Comparison of ENCODE assay signal across 18 cellular contexts in genomic region chr3:136055491-136055890, GRCh38.
DNase-seq lines count a peak whose midpoint lies in the region; FAIRE-seq and TF ChIP-seq lines count a peak whose summit lies in the region.
"Had no signal": no experiment of that assay in that cellular context is flagged by ENCODE, and none has a peak within 500 bp of the region (broad histone marks: within the 10 kb centered on the region; RNA-seq: fewer than 3 reads in every experiment).

No MANE protein-coding gene starts in this region.

- no peak overlapping the region for H2AFZ ChIP-seq in H9 (ENCODE audit: low read length)

- H3K27ac ChIP-seq in H9 (ENCODE audit: insufficient read length, low read depth, low read length), result no peak overlapping the region
- H3K27ac ChIP-seq: 22Rv1, BLaER1 had no signal

- no peak overlapping the region for H2BK120ac ChIP-seq in H9 (ENCODE audit: low read depth, low read length, poor library complexity, severe bottlenecking)

- no peak overlapping the region for H3K4me3 Mint-ChIP-seq in H9
- H3K4me3 Mint-ChIP-seq: CD8-positive, alpha-beta memory T cell; IgD-negative memory B cell had no signal

- no peaks in the 10 kb centered on the region for H3K79me2 ChIP-seq in H9 (ENCODE audit: insufficient read depth, low read length)

- H3K9me3 Mint-ChIP-seq in H9, result no peaks in the 10 kb centered on the region

- no peak overlapping the region for H2BK20ac ChIP-seq in H9 (ENCODE audit: low read depth, low read length, poor library complexity, severe bottlenecking)

- H3K4ac ChIP-seq in H9 (ENCODE audit: low read depth, low read length), result no peak overlapping the region

- peak; percentile 82 for FAIRE-seq in H54 (lab: Jason Lieb, UNC)

- no peak overlapping the region for H2BK12ac ChIP-seq in H9 (ENCODE audit: insufficient read length, low read depth, low read length)

- intact Hi-C loops in posterior vena cava (cut with DNase I), result no loop called here

- H3K79me1 ChIP-seq in H9 (ENCODE audit: insufficient read depth, low read depth, low read length, poor library complexity, severe bottlenecking), result no peaks in the 10 kb centered on the region

- no peak overlapping the region for H4K8ac ChIP-seq in H9 (replicated peaks; ENCODE audit: insufficient read length, low read depth, low read length)

- H3K4me3 ChIP-seq in AG10803 (ENCODE audit: low read length), result no peak overlapping the region
- H3K4me3 ChIP-seq: BLaER1, GM12878 had no signal

- no peaks in the 10 kb centered on the region for H3K27me3 ChIP-seq in H9 (ENCODE audit: insufficient read depth, low read length)
- H3K27me3 ChIP-seq: BLaER1 had no signal

- H3K4me2 ChIP-seq in H9 (ENCODE audit: insufficient read depth, insufficient read length, low read length), result no peak overlapping the region
- H3K4me2 ChIP-seq: BLaER1 had no signal

- no peak overlapping the region for H3K27ac Mint-ChIP-seq in H9
- H3K27ac Mint-ChIP-seq: CD8-positive, alpha-beta memory T cell; IgD-negative memory B cell had no signal

- no peak overlapping the region for H4K5ac ChIP-seq in H9 (ENCODE audit: insufficient read length, low read depth, low read length)

- H3K18ac ChIP-seq in H9 (ENCODE audit: insufficient read length, low read depth, low read length), result no peak overlapping the region

- no peaks in the 10 kb centered on the region for H3K4me1 Mint-ChIP-seq in H9
- H3K4me1 Mint-ChIP-seq: IgD-negative memory B cell had no signal

- no peak overlapping the region for H2BK15ac ChIP-seq in H9 (ENCODE audit: low read depth, low read length)

- TF ChIP-seq POLR2A in H54 (IDR thresholded peaks at IDR 0.05; ENCODE audit: low read depth, low read length), result no peak

- H3K9ac ChIP-seq in H9 (ENCODE audit: extremely low read depth, insufficient read length, low read length), result no peak overlapping the region
- H3K9ac ChIP-seq: BLaER1 had no signal

- peak; percentile 54 for DNase-seq in AG10803 (ENCODE audit: low read depth)
- no peak for DNase-seq in H54 (ENCODE audit: insufficient read length, low spot score)
- DNase-seq in amniotic epithelial cell (ENCODE audit: low read depth), result peak; percentile 58
- peak; percentile 53 for DNase-seq in iris pigment epithelial cell (ENCODE audit: low read depth)
- no peak for DNase-seq in effector CD8-positive, alpha-beta T cell (lab: John Stamatoyannopoulos, UW)
- DNase-seq in activated effector memory CD4-positive, alpha-beta T cell treated with Interleukin-2 at 50 U/mL for 16 hours, result no peak
- no peak for DNase-seq in posterior vena cava (ENCODE audit: low spot score)
- DNase-seq in H9, result no peak
- DNase-seq: AML-193; Caco-2; CD8-positive, alpha-beta memory T cell; DMS53; GOT3; KG1 had no signal

- H3K14ac ChIP-seq in H9 (ENCODE audit: insufficient read depth, low read length), result no peak overlapping the region

- H2AK5ac ChIP-seq in H9 (ENCODE audit: insufficient read length, low read length), result no peak overlapping the region

- no peak overlapping the region for H2BK5ac ChIP-seq in H9 (ENCODE audit: insufficient read length, low read length)

- H3T11ph ChIP-seq in H9 (ENCODE audit: low read length), result no peak overlapping the region

- no peaks in the 10 kb centered on the region for H3K27me3 Mint-ChIP-seq in H9 (ENCODE audit: low read depth)

- TF ChIP-seq CTCF in AG10803 (conservative IDR thresholded peaks at IDR 0.05; ENCODE audit: low read length), result no peak
- TF ChIP-seq CTCF in H9 (conservative IDR thresholded peaks at IDR 0.05), result no peak

- no peaks in the 10 kb centered on the region for H3K4me1 ChIP-seq in H9 (ENCODE audit: insufficient read depth, low read length)
- H3K4me1 ChIP-seq: Caco-2 had no signal

- WGBS in H9 (ENCODE audit: extremely low coverage, insufficient read length, low lambda C conversion rate), result no CpG with 5 or more reads among the region's 4 CpGs

- H3K56ac ChIP-seq in H9 (ENCODE audit: insufficient read length, low read depth, low read length), result no peak overlapping the region

- no peaks in the 10 kb centered on the region for H3K23me2 ChIP-seq in H9 (ENCODE audit: insufficient read length, low read depth, low read length, poor library complexity, severe bottlenecking)

- H4K91ac ChIP-seq in H9 (ENCODE audit: insufficient read length, low read depth, low read length), result no peak overlapping the region

- no peak overlapping the region for H3K23ac ChIP-seq in H9 (ENCODE audit: insufficient read length, low read depth, low read length)

- H3K36me3 Mint-ChIP-seq in H9 (ENCODE audit: insufficient read depth in 1 of 3, low read depth in 3 of 3), result peaks cover 0 to 17% (median 11%) of the 10 kb centered on the region in 3 experiments; a peak in 5 of 7 replicates
- H3K36me3 Mint-ChIP-seq: IgD-negative memory B cell had no signal

- H4K20me1 ChIP-seq in H9 (ENCODE audit: control insufficient read depth, insufficient read depth, insufficient read length), result no peaks in the 10 kb centered on the region
- H4K20me1 ChIP-seq: BLaER1 had no signal

- no peaks in the 10 kb centered on the region for H3K9me3 ChIP-seq in H9 (ENCODE audit: control insufficient read depth, low read depth, low read length)
- H3K9me3 ChIP-seq: BLaER1, Caco-2 had no signal

Comparison
In these comparisons a context has a peak if more than half of its experiments do, and no peak if none do; other contexts are left out.
1. DNase-seq: peak in AG10803 (single experiment), amniotic epithelial cell (single experiment) and iris pigment epithelial cell (single experiment); none in H54 (single experiment), effector CD8-positive, alpha-beta T cell (single experiment), activated effector memory CD4-positive, alpha-beta T cell treated with Interleukin-2 at 50 U/mL for 16 hours (single experiment), posterior vena cava (single experiment) and H9 (single experiment).